In the genomic region with DNA sequence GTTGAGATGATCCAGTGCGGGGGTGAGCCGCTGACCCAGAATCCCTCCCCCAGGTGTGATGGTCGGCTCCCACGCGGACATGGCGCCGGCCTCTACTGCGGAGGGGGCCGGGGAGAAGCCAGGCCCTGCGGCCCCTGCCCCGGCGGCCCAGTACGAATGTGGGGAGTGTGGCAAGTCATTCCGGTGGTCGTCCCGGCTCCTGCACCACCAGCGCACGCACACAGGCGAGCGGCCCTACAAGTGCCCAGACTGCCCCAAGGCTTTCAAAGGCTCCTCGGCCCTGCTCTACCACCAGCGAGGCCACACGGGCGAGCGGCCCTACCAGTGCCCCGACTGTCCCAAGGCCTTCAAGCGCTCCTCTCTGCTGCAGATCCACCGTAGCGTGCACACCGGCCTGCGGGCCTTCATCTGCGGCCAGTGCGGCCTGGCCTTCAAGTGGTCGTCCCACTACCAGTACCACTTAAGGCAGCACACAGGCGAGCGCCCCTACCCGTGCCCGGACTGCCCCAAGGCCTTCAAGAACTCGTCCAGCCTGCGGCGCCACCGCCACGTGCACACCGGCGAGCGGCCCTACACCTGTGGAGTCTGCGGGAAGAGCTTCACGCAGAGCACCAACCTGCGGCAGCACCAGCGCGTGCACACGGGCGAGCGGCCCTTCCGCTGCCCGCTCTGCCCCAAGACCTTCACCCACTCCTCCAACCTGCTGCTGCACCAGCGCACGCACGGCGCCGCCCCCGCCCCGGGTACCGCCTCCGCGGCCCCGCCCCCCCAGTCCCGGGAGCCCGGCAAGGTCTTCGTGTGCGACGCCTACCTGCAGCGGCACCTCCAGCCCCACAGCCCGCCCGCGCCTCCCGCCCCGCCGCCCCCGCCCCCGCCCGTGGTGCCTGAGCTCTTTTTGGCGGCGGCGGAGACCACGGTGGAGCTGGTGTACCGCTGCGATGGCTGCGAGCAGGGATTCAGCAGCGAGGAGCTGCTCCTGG, we compare ENCODE assay signal across 1 cellular context.
TF ChIP-seq lines count a peak whose summit lies in the region.

No MANE protein-coding gene starts in this region.

TF ChIP-seq in GM23338, 12 proteins besides CTCF, POLR2A, EP300 and RAD21 (continued from another document):
- TF ChIP-seq JUNB (IDR thresholded peaks at IDR 0.05; ENCODE audit: unreplicated experiment): no peak
- TF ChIP-seq, protein P1, sequence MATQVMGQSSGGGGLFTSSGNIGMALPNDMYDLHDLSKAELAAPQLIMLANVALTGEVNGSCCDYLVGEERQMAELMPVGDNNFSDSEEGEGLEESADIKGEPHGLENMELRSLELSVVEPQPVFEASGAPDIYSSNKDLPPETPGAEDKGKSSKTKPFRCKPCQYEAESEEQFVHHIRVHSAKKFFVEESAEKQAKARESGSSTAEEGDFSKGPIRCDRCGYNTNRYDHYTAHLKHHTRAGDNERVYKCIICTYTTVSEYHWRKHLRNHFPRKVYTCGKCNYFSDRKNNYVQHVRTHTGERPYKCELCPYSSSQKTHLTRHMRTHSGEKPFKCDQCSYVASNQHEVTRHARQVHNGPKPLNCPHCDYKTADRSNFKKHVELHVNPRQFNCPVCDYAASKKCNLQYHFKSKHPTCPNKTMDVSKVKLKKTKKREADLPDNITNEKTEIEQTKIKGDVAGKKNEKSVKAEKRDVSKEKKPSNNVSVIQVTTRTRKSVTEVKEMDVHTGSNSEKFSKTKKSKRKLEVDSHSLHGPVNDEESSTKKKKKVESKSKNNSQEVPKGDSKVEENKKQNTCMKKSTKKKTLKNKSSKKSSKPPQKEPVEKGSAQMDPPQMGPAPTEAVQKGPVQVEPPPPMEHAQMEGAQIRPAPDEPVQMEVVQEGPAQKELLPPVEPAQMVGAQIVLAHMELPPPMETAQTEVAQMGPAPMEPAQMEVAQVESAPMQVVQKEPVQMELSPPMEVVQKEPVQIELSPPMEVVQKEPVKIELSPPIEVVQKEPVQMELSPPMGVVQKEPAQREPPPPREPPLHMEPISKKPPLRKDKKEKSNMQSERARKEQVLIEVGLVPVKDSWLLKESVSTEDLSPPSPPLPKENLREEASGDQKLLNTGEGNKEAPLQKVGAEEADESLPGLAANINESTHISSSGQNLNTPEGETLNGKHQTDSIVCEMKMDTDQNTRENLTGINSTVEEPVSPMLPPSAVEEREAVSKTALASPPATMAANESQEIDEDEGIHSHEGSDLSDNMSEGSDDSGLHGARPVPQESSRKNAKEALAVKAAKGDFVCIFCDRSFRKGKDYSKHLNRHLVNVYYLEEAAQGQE (IDR thresholded peaks at IDR 0.05; ENCODE audit: unreplicated experiment): no peak
- TF ChIP-seq NANOG (IDR thresholded peaks at IDR 0.05; ENCODE audit: borderline replicate concordance): no peak
- no peak for TF ChIP-seq EZH2 (IDR thresholded peaks at IDR 0.05; ENCODE audit: low read depth, unreplicated experiment)
- TF ChIP-seq POLR2AphosphoS5 (IDR thresholded peaks at IDR 0.05; ENCODE audit: low read depth): no peak
- no peak for TF ChIP-seq ZNF331 (CRISPR knock-in tag; IDR thresholded peaks at IDR 0.05; ENCODE audit: low read depth)
- TF ChIP-seq, protein P2, sequence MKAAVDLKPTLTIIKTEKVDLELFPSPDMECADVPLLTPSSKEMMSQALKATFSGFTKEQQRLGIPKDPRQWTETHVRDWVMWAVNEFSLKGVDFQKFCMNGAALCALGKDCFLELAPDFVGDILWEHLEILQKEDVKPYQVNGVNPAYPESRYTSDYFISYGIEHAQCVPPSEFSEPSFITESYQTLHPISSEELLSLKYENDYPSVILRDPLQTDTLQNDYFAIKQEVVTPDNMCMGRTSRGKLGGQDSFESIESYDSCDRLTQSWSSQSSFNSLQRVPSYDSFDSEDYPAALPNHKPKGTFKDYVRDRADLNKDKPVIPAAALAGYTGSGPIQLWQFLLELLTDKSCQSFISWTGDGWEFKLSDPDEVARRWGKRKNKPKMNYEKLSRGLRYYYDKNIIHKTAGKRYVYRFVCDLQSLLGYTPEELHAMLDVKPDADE (IDR thresholded peaks at IDR 0.05): no peak
- TF ChIP-seq ZNF114 (CRISPR knock-in tag; IDR thresholded peaks at IDR 0.05): no peak
- TF ChIP-seq, protein P3, sequence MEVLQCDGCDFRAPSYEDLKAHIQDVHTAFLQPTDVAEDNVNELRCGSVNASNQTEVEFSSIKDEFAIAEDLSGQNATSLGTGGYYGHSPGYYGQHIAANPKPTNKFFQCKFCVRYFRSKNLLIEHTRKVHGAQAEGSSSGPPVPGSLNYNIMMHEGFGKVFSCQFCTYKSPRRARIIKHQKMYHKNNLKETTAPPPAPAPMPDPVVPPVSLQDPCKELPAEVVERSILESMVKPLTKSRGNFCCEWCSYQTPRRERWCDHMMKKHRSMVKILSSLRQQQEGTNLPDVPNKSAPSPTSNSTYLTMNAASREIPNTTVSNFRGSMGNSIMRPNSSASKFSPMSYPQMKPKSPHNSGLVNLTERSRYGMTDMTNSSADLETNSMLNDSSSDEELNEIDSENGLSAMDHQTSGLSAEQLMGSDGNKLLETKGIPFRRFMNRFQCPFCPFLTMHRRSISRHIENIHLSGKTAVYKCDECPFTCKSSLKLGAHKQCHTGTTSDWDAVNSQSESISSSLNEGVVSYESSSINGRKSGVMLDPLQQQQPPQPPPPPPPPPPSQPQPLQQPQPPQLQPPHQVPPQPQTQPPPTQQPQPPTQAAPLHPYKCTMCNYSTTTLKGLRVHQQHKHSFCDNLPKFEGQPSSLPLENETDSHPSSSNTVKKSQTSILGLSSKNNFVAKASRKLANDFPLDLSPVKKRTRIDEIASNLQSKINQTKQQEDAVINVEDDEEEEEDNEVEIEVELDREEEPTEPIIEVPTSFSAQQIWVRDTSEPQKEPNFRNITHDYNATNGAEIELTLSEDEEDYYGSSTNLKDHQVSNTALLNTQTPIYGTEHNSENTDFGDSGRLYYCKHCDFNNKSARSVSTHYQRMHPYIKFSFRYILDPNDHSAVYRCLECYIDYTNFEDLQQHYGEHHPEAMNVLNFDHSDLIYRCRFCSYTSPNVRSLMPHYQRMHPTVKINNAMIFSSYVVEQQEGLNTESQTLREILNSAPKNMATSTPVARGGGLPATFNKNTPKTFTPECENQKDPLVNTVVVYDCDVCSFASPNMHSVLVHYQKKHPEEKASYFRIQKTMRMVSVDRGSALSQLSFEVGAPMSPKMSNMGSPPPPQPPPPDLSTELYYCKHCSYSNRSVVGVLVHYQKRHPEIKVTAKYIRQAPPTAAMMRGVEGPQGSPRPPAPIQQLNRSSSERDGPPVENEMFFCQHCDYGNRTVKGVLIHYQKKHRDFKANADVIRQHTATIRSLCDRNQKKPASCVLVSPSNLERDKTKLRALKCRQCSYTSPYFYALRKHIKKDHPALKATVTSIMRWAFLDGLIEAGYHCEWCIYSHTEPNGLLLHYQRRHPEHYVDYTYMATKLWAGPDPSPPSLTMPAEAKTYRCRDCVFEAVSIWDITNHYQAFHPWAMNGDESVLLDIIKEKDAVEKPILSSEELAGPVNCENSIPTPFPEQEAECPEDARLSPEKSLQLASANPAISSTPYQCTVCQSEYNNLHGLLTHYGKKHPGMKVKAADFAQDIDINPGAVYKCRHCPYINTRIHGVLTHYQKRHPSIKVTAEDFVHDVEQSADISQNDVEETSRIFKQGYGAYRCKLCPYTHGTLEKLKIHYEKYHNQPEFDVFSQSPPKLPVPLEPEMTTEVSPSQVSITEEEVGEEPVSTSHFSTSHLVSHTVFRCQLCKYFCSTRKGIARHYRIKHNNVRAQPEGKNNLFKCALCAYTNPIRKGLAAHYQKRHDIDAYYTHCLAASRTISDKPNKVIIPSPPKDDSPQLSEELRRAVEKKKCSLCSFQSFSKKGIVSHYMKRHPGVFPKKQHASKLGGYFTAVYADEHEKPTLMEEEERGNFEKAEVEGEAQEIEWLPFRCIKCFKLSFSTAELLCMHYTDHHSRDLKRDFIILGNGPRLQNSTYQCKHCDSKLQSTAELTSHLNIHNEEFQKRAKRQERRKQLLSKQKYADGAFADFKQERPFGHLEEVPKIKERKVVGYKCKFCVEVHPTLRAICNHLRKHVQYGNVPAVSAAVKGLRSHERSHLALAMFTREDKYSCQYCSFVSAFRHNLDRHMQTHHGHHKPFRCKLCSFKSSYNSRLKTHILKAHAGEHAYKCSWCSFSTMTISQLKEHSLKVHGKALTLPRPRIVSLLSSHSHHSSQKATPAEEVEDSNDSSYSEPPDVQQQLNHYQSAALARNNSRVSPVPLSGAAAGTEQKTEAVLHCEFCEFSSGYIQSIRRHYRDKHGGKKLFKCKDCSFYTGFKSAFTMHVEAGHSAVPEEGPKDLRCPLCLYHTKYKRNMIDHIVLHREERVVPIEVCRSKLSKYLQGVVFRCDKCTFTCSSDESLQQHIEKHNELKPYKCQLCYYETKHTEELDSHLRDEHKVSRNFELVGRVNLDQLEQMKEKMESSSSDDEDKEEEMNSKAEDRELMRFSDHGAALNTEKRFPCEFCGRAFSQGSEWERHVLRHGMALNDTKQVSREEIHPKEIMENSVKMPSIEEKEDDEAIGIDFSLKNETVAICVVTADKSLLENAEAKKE (CRISPR knock-in tag; IDR thresholded peaks at IDR 0.05): no peak
